Comparison of ENCODE assay signal across 16 cellular contexts in genomic region chr9:94153905-94154304, GRCh38.
DNase-seq lines count a peak whose midpoint lies in the region; ATAC-seq, FAIRE-seq and TF ChIP-seq lines count a peak whose summit lies in the region.
"Had no signal": no experiment of that assay in that cellular context is flagged by ENCODE, and none has a peak within 500 bp of the region (broad histone marks: within the 10 kb centered on the region; RNA-seq: fewer than 3 reads in every experiment).

No MANE protein-coding gene starts in this region.

- H3K9me3 ChIP-seq in DOHH2 (ENCODE audit: control insufficient read depth, insufficient read depth, low read length) (no peaks in the 10 kb centered on the region), esophagus muscularis mucosa (no peaks in the 10 kb centered on the region), colonic mucosa (no peaks in the 10 kb centered on the region)
- H3K9me3 ChIP-seq: sigmoid colon, thoracic aorta had no signal

- WGBS in esophagus muscularis mucosa = 75% methylated on average over 1 of the region's 1 CpG

- DNase-seq in GM19239 (ENCODE audit: insufficient read length, low spot score) (peak; percentile 36), esophagus muscularis mucosa (ENCODE audit: extremely low spot score) (peak; percentile 24), colonic mucosa (no peak), ecto neural progenitor cell (ENCODE audit: low spot score) (no peak)
- DNase-seq: cerebellar nuclear complex; DMS 273 treated with DMSO at 0.1 percent for 48 hours; H9; left colon; NCI-H1930; sigmoid colon; stimulated activated CD4-positive, alpha-beta T cell treated with anti-CD3 and anti-CD28 coated beads, Interleukin-2, amount 100 ng/mL, for 24 hours; T-helper 9 cell had no signal

- no peak overlapping the region for H3K9ac ChIP-seq in colonic mucosa (ENCODE audit: low read depth in 2 of 2, low read length in 2 of 2)

- TF ChIP-seq POLR2A in esophagus muscularis mucosa (IDR thresholded peaks at IDR 0.05; ENCODE audit: low read depth) = no peak

- peak overlapping the region; percentile 31 for H3K4me3 ChIP-seq in DOHH2 (ENCODE audit: low read length)
- no peak overlapping the region for H3K4me3 ChIP-seq in esophagus muscularis mucosa
- H3K4me3 ChIP-seq in colonic mucosa = no peak overlapping the region
- H3K4me3 ChIP-seq: sigmoid colon, thoracic aorta had no signal

- peaks cover 52% of the 10 kb centered on the region for H3K4me1 ChIP-seq in DOHH2 (ENCODE audit: control insufficient read depth, low read length)
- peaks cover 16 to 20% (median 19%) of the 10 kb centered on the region in 4 donors for H3K4me1 ChIP-seq in esophagus muscularis mucosa
- peaks cover 9% of the 10 kb centered on the region for H3K4me1 ChIP-seq in colonic mucosa

- peak; percentile 37 for FAIRE-seq in GM19239 (lab: Jason Lieb, UNC)

- intact Hi-C loops in esophagus muscularis mucosa (cut with DNase I) (no loop called here), colonic mucosa (cut with DNase I) (no loop called here)

- ATAC-seq in HG03460 (IDR thresholded peaks at IDR 0.05; ENCODE audit: unreplicated experiment) (peak; percentile 56), GM18870 (IDR thresholded peaks at IDR 0.05; ENCODE audit: unreplicated experiment) (no peak)
- ATAC-seq: left colon had no signal

- no peak for TF ChIP-seq EP300 in esophagus muscularis mucosa (IDR thresholded peaks at IDR 0.05)

- no peaks in the 10 kb centered on the region for H4K20me1 ChIP-seq in DOHH2 (ENCODE audit: control insufficient read depth, insufficient read depth, low read depth, low read length)

- H3K79me2 ChIP-seq in DOHH2 (ENCODE audit: control insufficient read depth, low read length) = no peaks in the 10 kb centered on the region

- H3K27ac ChIP-seq in DOHH2 (ENCODE audit: low read depth, low read length) (peak overlapping the region; percentile 32), esophagus muscularis mucosa (replicated peaks in 1 of 4) (no peak overlapping the region), colonic mucosa (no peak overlapping the region)
- H3K27ac ChIP-seq: sigmoid colon, thoracic aorta had no signal

- peak overlapping the region; percentile 56 for H3K4me2 ChIP-seq in DOHH2 (ENCODE audit: low read length)

- H3K27me3 ChIP-seq in DOHH2 (ENCODE audit: control insufficient read depth, low read length) (no peaks in the 10 kb centered on the region), esophagus muscularis mucosa (no peaks in the 10 kb centered on the region), colonic mucosa (no peaks in the 10 kb centered on the region)
- H3K27me3 ChIP-seq: sigmoid colon had no signal

- no peaks in the 10 kb centered on the region for H3K36me3 ChIP-seq in DOHH2 (ENCODE audit: control insufficient read depth, low read length)
- no peaks in the 10 kb centered on the region for H3K36me3 ChIP-seq in esophagus muscularis mucosa
- no peaks in the 10 kb centered on the region for H3K36me3 ChIP-seq in colonic mucosa
- H3K36me3 ChIP-seq: sigmoid colon, thoracic aorta had no signal

- no peak for TF ChIP-seq CTCF in DOHH2 (IDR thresholded peaks at IDR 0.05; ENCODE audit: low read depth, low read length, poor library complexity, severe bottlenecking)
- TF ChIP-seq CTCF in esophagus muscularis mucosa (IDR thresholded peaks at IDR 0.05) = no peak
- no peak for TF ChIP-seq CTCF in colonic mucosa (IDR thresholded peaks at IDR 0.05)

- peaks cover 13% of the 10 kb centered on the region for H3F3A ChIP-seq in DOHH2 (ENCODE audit: control insufficient read depth, insufficient read depth)

- H3K9me2 ChIP-seq in DOHH2 (replicated peaks; ENCODE audit: control insufficient read depth, low read length) = no peaks in the 10 kb centered on the region

Comparison
In these comparisons a context has a peak if more than half of its experiments do, and no peak if none do; other contexts are left out.
1. DNase-seq: peak in GM19239 (single experiment) and esophagus muscularis mucosa (single experiment); none in colonic mucosa (single experiment) and ecto neural progenitor cell (single experiment).